21 cellular contexts compared by ENCODE assay signal in genomic region chr9:18348086-18348485, GRCh38.
DNase-seq lines count a peak whose midpoint lies in the region; ATAC-seq and TF ChIP-seq lines count a peak whose summit lies in the region.
"Had no signal": no experiment of that assay in that cellular context is flagged by ENCODE, and none has a peak within 500 bp of the region (broad histone marks: within the 10 kb centered on the region; RNA-seq: fewer than 3 reads in every experiment).

No MANE protein-coding gene starts in this region.

- H3K27ac ChIP-seq in esophagus muscularis mucosa (replicated peaks in 1 of 4) (peak overlapping the region in 3 of 4 donors; percentile 11 to 42 (median 28)), mesenchymal stem cell (ENCODE audit: low read length, poor library complexity, severe bottlenecking) (peak overlapping the region; percentile 94)
- H3K27ac ChIP-seq: 22Rv1; BLaER1 treated with 17β-estradiol and CSF1 and Interleukin-3, amounts not matched to agents 10 nM and 100 nM had no signal

- no peak overlapping the region for H3K4ac ChIP-seq in mesenchymal stem cell (ENCODE audit: low read depth in 1 of 2, low read length in 2 of 2)

- 63% methylated on average over 2 of the region's 2 CpGs for WGBS in esophagus muscularis mucosa
- 100% methylated on average over 1 of the region's 2 CpGs for WGBS in mesenchymal stem cell

- no peak overlapping the region for H4K91ac ChIP-seq in mesenchymal stem cell (ENCODE audit: low read length)

- H2AK5ac ChIP-seq in mesenchymal stem cell (ENCODE audit: low read length, severe bottlenecking), result no peak overlapping the region

- H3K79me1 ChIP-seq in mesenchymal stem cell (replicated peaks; ENCODE audit: low read length, poor library complexity, severe bottlenecking), result no peaks in the 10 kb centered on the region

- H3K4me1 ChIP-seq in esophagus muscularis mucosa, result peaks cover 7 to 36% (median 27%) of the 10 kb centered on the region in 4 donors
- peaks cover 10% of the 10 kb centered on the region for H3K4me1 ChIP-seq in mesenchymal stem cell (ENCODE audit: control insufficient read depth, insufficient read depth, low read depth, low read length)
- H3K4me1 ChIP-seq: BE2C had no signal

- peaks cover 7% of the 10 kb centered on the region for H3K4me1 Mint-ChIP-seq in WTC11
- H3K4me1 Mint-ChIP-seq: CD14-positive monocyte; CD8-positive, alpha-beta memory T cell had no signal

- no peak for TF ChIP-seq CTCF in esophagus muscularis mucosa (IDR thresholded peaks at IDR 0.05)
- no peak for TF ChIP-seq CTCF in WTC11 (IDR thresholded peaks at IDR 0.05)

- no peak overlapping the region for H4K8ac ChIP-seq in mesenchymal stem cell (ENCODE audit: low read length)

- POLR2A ChIA-PET in WTC11 (lab: Charles Lee), result no interaction called here

- H3K23ac ChIP-seq in mesenchymal stem cell (ENCODE audit: low read length in 2 of 2), result no peak overlapping the region

- no peak for TF ChIP-seq POLR2A in esophagus muscularis mucosa (IDR thresholded peaks at IDR 0.05; ENCODE audit: low read depth)

- H2AFZ ChIP-seq in mesenchymal stem cell (ENCODE audit: low read depth, low read length), result no peak overlapping the region
- H2AFZ ChIP-seq: GM23338 had no signal

- H3K27me3 ChIP-seq in esophagus muscularis mucosa (no peaks in the 10 kb centered on the region), mesenchymal stem cell (ENCODE audit: control insufficient read depth in 1 of 2, insufficient read depth in 1 of 2, low read length in 2 of 2) (no peaks in the 10 kb centered on the region)
- H3K27me3 ChIP-seq: BE2C; BLaER1 treated with 17β-estradiol and CSF1 and Interleukin-3, amounts not matched to agents 10 nM and 100 nM had no signal

- no peak overlapping the region for H3K4me3 ChIP-seq in esophagus muscularis mucosa
- H3K4me3 ChIP-seq in mesenchymal stem cell (ENCODE audit: insufficient read depth in 1 of 2, low read depth in 1 of 2, low read length in 2 of 2), result no peak overlapping the region
- H3K4me3 ChIP-seq: BLaER1 treated with 17β-estradiol and CSF1 and Interleukin-3, amounts not matched to agents 10 nM and 100 nM; GM12878; GM23338 had no signal

- no peaks in the 10 kb centered on the region for H3K27me3 Mint-ChIP-seq in WTC11 (ENCODE audit: low read depth)
- H3K27me3 Mint-ChIP-seq: CD8-positive, alpha-beta memory T cell had no signal

- H3K36me3 ChIP-seq in esophagus muscularis mucosa (no peaks in the 10 kb centered on the region), mesenchymal stem cell (ENCODE audit: control insufficient read depth in 1 of 2, insufficient read depth in 2 of 2, low read depth in 1 of 2, low read length in 2 of 2) (no peaks in the 10 kb centered on the region)
- H3K36me3 ChIP-seq: BE2C; BLaER1 treated with 17β-estradiol and CSF1 and Interleukin-3, amounts not matched to agents 10 nM and 100 nM had no signal

- no peaks in the 10 kb centered on the region for H3K36me3 Mint-ChIP-seq in WTC11
- H3K36me3 Mint-ChIP-seq: CD14-positive monocyte; CD8-positive, alpha-beta memory T cell had no signal

- no peak overlapping the region for H3K4me2 ChIP-seq in mesenchymal stem cell (ENCODE audit: low read length, poor library complexity, severe bottlenecking)
- H3K4me2 ChIP-seq: BLaER1 treated with 17β-estradiol and CSF1 and Interleukin-3, amounts not matched to agents 10 nM and 100 nM; GM23338 had no signal

- no peak overlapping the region for H3K14ac ChIP-seq in mesenchymal stem cell (ENCODE audit: low read length in 2 of 2)

- no peak overlapping the region for H2BK15ac ChIP-seq in mesenchymal stem cell (ENCODE audit: low read depth, poor library complexity, severe bottlenecking)

- H3K4me3 Mint-ChIP-seq in WTC11, result no peak overlapping the region
- H3K4me3 Mint-ChIP-seq: CD14-positive monocyte; CD4-positive, alpha-beta T cell; CD8-positive, alpha-beta memory T cell; GM23338; H9 had no signal

- CTCF ChIA-PET in WTC11 (lab: Charles Lee), result no interaction called here

- no peak overlapping the region for H3K9ac ChIP-seq in mesenchymal stem cell (ENCODE audit: low read length)
- H3K9ac ChIP-seq: BLaER1 treated with 17β-estradiol and CSF1 and Interleukin-3, amounts not matched to agents 10 nM and 100 nM had no signal

- DNase-seq in Ammon's horn (ENCODE audit: low spot score), result peak; percentile 20
- no peak for DNase-seq in esophagus muscularis mucosa (ENCODE audit: extremely low spot score)
- no peak for DNase-seq in mesenchymal stem cell
- DNase-seq in pons (ENCODE audit: low spot score), result peak; percentile 69
- DNase-seq in iPS-NIHi11 (ENCODE audit: low spot score), result no peak
- DNase-seq in WTC11 (ENCODE audit: low spot score), result no peak
- no peak for DNase-seq in SK-N-DZ (ENCODE audit: low spot score)
- DNase-seq: BE2C; CD4-positive, alpha-beta T cell; CD8-positive, alpha-beta memory T cell; DMS 273 treated with DMSO at 0.1 percent for 48 hours; DMS79; GDM1; H9 had no signal

- ATAC-seq in WTC11, result no peak
- ATAC-seq in GM19328 (IDR thresholded peaks at IDR 0.05; ENCODE audit: unreplicated experiment), result no peak
- ATAC-seq: GM12878, GM23338, HCT116 had no signal

- intact Hi-C loops in esophagus muscularis mucosa (cut with DNase I), result no loop called here

- H3K18ac ChIP-seq in mesenchymal stem cell (ENCODE audit: low read depth in 1 of 2, low read length in 2 of 2), result no peak overlapping the region

- H2BK5ac ChIP-seq in mesenchymal stem cell (ENCODE audit: low read depth, low read length, poor library complexity, severe bottlenecking), result no peak overlapping the region

- H3K9me3 Mint-ChIP-seq in WTC11, result no peaks in the 10 kb centered on the region
- H3K9me3 Mint-ChIP-seq: CD14-positive monocyte, GM23338, H9 had no signal

- TF ChIP-seq EP300 in esophagus muscularis mucosa (IDR thresholded peaks at IDR 0.05), result no peak

- no peak overlapping the region for H2BK120ac ChIP-seq in mesenchymal stem cell (ENCODE audit: low read depth, low read length)

- H3K27ac Mint-ChIP-seq in WTC11, result no peak overlapping the region
- H3K27ac Mint-ChIP-seq: CD14-positive monocyte; CD4-positive, alpha-beta T cell; CD8-positive, alpha-beta memory T cell; GM23338; H9 had no signal

- H3K9me3 ChIP-seq in esophagus muscularis mucosa (no peaks in the 10 kb centered on the region), mesenchymal stem cell (ENCODE audit: control insufficient read depth, low read length) (no peaks in the 10 kb centered on the region)
- H3K9me3 ChIP-seq: BE2C; BLaER1 treated with 17β-estradiol and CSF1 and Interleukin-3, amounts not matched to agents 10 nM and 100 nM had no signal

- H2BK12ac ChIP-seq in mesenchymal stem cell (ENCODE audit: low read length in 2 of 2), result no peak overlapping the region

TF ChIP-seq in WTC11, 78 proteins besides CTCF, POLR2A, EP300 and RAD21 (continues in another document):
- no peak for TF ChIP-seq PRDM15 (CRISPR knock-in tag; IDR thresholded peaks at IDR 0.05)
- TF ChIP-seq USF1 (CRISPR knock-in tag; IDR thresholded peaks at IDR 0.05), result no peak
- TF ChIP-seq ZBTB21 (CRISPR knock-in tag; IDR thresholded peaks at IDR 0.05; ENCODE audit: borderline replicate concordance), result no peak
- TF ChIP-seq NR2C2 (CRISPR knock-in tag; IDR thresholded peaks at IDR 0.05), result no peak
- TF ChIP-seq TEAD1 (CRISPR knock-in tag; IDR thresholded peaks at IDR 0.05), result no peak
- TF ChIP-seq CDX4 (CRISPR knock-in tag; IDR thresholded peaks at IDR 0.05; ENCODE audit: borderline replicate concordance), result no peak
- no peak for TF ChIP-seq E2F1 (CRISPR knock-in tag; IDR thresholded peaks at IDR 0.05)

Comparison
In these comparisons a context has a peak if more than half of its experiments do, and no peak if none do; other contexts are left out.
1. DNase-seq: peak in Ammon's horn (single experiment) and pons (single experiment); none in esophagus muscularis mucosa (single experiment), mesenchymal stem cell (single experiment), iPS-NIHi11 (single experiment), WTC11 (single experiment) and SK-N-DZ (single experiment).